Comparison of ENCODE assay signal across 7 cellular contexts in the genomic region with DNA sequence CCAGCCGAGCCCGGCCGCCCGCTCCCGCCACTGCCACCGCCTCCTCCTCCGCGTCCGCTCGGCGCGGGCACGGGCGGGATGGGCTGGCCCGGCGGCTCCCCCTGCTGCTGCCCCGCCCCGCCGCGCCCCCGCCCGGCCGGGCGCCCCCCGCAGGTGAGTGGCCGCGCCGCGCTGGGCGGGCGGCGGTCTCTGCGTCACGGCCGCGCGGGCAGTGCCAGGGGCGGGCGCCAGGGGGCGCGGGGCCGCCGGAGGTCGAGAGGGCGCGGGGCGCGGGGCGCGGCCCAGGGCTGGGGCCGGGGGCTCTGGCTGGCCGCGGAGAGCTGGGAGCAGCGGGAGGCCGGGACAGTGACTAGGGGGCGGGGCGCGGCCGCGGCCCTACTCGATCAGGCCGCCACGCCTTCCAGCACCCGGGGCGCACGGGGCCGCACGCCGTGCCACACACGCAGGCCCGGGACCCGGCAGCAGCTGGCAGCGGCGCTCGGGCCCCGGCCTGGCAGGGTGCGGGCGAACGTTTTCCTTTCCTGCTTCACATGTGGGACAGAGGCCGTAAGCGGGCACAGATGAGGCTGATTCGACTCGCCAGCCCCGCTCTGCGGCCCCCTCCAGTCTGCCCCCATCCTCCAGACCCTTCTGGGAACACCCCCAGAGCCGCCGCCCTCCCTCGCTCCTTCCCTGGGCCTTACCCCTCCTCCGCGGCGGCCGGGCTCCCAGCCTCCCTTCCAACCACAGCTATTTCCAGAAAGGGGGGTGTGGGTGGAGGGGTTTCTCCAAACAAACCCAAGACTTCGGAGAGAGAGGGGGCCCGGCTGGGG. TPM values are rescaled to one million over a fixed set of nuclear protein-coding genes. Genes with fewer than 3 reads are reported as not detected.
DNase-seq lines count a peak whose midpoint lies in the region; ATAC-seq and TF ChIP-seq lines count a peak whose summit lies in the region.

No MANE protein-coding gene starts in this region.

- H3K36me3 Mint-ChIP-seq in activated CD8-positive, alpha-beta T cell treated with anti-CD3 and anti-CD28 coated beads for 36 hours (ENCODE audit: low read depth) = peaks cover 2% of the 10 kb centered on the region

- H3K18ac ChIP-seq in mesenchymal stem cell (ENCODE audit: low read depth in 1 of 2, low read length in 2 of 2) = peak overlapping the region; percentile 96 to 100

- H3K14ac ChIP-seq in mesenchymal stem cell (ENCODE audit: low read length in 2 of 2) = peak overlapping the region in 1 of 2 experiments; percentile 21

- peaks cover 27% of the 10 kb centered on the region for H3K4me1 Mint-ChIP-seq in activated CD8-positive, alpha-beta T cell treated with anti-CD3 and anti-CD28 coated beads for 36 hours (ENCODE audit: low read depth)

- CTCF ChIA-PET in activated CD8-positive, alpha-beta T cell treated with anti-CD3 and anti-CD28 coated beads for 36 hours (lab: Charles Lee) = interaction anchor here (0.7 to 2.7 kb wide), 20 partner anchors 9 to 241 kb away, joined by 3 to 21 read pairs (median 4); a partner anchor contains a TSS

- H4K8ac ChIP-seq in mesenchymal stem cell (ENCODE audit: low read length) = peak overlapping the region; percentile 96

- 0% methylated on average over 39 of the region's 94 CpGs for WGBS in mesenchymal stem cell

- in situ Hi-C loops in GM13976 (cut with MboI; ENCODE audit: low sequenced_read_pairs, unreplicated experiment) = no loop called here

- no peaks in the 10 kb centered on the region for H3K27me3 Mint-ChIP-seq in activated CD8-positive, alpha-beta T cell treated with anti-CD3 and anti-CD28 coated beads for 36 hours

- H3K9ac ChIP-seq in mesenchymal stem cell (ENCODE audit: low read length) = peak overlapping the region; percentile 95

- peak overlapping the region; percentile 94 for H4K91ac ChIP-seq in mesenchymal stem cell (ENCODE audit: low read length)

- H3K4me1 ChIP-seq in effector memory CD4-positive, alpha-beta T cell (ENCODE audit: control insufficient read depth, insufficient read depth, low read length, poor library complexity, severe bottlenecking) = peaks cover 6% of the 10 kb centered on the region
- peaks cover 58% of the 10 kb centered on the region for H3K4me1 ChIP-seq in mesenchymal stem cell (ENCODE audit: control insufficient read depth, insufficient read depth, low read depth, low read length)

- POLR2A ChIA-PET in activated CD8-positive, alpha-beta T cell treated with anti-CD3 and anti-CD28 coated beads for 36 hours (lab: Charles Lee) = interaction anchor here (0.6 to 1.3 kb wide), 8 partner anchors 12 to 417 kb away, joined by 3 to 5 read pairs (median 3); a partner anchor contains a TSS

- H3K79me1 ChIP-seq in mesenchymal stem cell (replicated peaks; ENCODE audit: low read length, poor library complexity, severe bottlenecking) = peaks cover 8% of the 10 kb centered on the region

- peak overlapping the region; percentile 97 for H2BK5ac ChIP-seq in mesenchymal stem cell (ENCODE audit: low read depth, low read length, poor library complexity, severe bottlenecking)

- H3K4me2 ChIP-seq in mesenchymal stem cell (ENCODE audit: low read length, poor library complexity, severe bottlenecking) = peak overlapping the region; percentile 93

- H3K27ac ChIP-seq in effector memory CD4-positive, alpha-beta T cell (ENCODE audit: insufficient read depth, low read length, poor library complexity, severe bottlenecking) = peak overlapping the region; percentile 75
- peak overlapping the region; percentile 94 for H3K27ac ChIP-seq in mesenchymal stem cell (ENCODE audit: low read length, poor library complexity, severe bottlenecking)

- no peaks in the 10 kb centered on the region for H3K27me3 ChIP-seq in effector memory CD4-positive, alpha-beta T cell (replicated peaks; ENCODE audit: control insufficient read depth, insufficient read depth, low read length, poor library complexity, severe bottlenecking)
- no peaks in the 10 kb centered on the region for H3K27me3 ChIP-seq in mesenchymal stem cell (ENCODE audit: control insufficient read depth in 1 of 2, insufficient read depth in 1 of 2, low read length in 2 of 2)

- H2BK12ac ChIP-seq in mesenchymal stem cell (ENCODE audit: low read length in 2 of 2) = peak overlapping the region in 1 of 2 experiments; percentile 99

- peak overlapping the region; percentile 27 for H3K27ac Mint-ChIP-seq in activated CD8-positive, alpha-beta T cell treated with anti-CD3 and anti-CD28 coated beads for 36 hours

- peak overlapping the region; percentile 11 for H2AFZ ChIP-seq in mesenchymal stem cell (ENCODE audit: low read depth, low read length)

- H3K4me3 Mint-ChIP-seq in activated CD8-positive, alpha-beta T cell treated with anti-CD3 and anti-CD28 coated beads for 36 hours = peak overlapping the region; percentile 85

- H3K4ac ChIP-seq in mesenchymal stem cell (ENCODE audit: low read depth in 1 of 2, low read length in 2 of 2) = peak overlapping the region; percentile 95 to 97

- H3K23ac ChIP-seq in mesenchymal stem cell (ENCODE audit: low read length in 2 of 2) = no peak overlapping the region

- peak overlapping the region; percentile 92 for H2BK120ac ChIP-seq in mesenchymal stem cell (ENCODE audit: low read depth, low read length)

- H3K36me3 ChIP-seq in effector memory CD4-positive, alpha-beta T cell (ENCODE audit: control insufficient read depth, insufficient read depth, low read length) = no peaks in the 10 kb centered on the region
- peaks cover 15 to 18% of the 10 kb centered on the region in 2 experiments for H3K36me3 ChIP-seq in mesenchymal stem cell (ENCODE audit: control insufficient read depth in 1 of 2, insufficient read depth in 2 of 2, low read depth in 1 of 2, low read length in 2 of 2)

- peak overlapping the region; percentile 74 for H2BK15ac ChIP-seq in mesenchymal stem cell (ENCODE audit: low read depth, poor library complexity, severe bottlenecking)

- no peaks in the 10 kb centered on the region for H3K9me3 Mint-ChIP-seq in activated CD8-positive, alpha-beta T cell treated with anti-CD3 and anti-CD28 coated beads for 36 hours

- intact Hi-C loops in activated CD8-positive, alpha-beta T cell treated with anti-CD3 and anti-CD28 coated beads for 36 hours (cut with micrococcal nuclease) = no loop called here

- TF ChIP-seq CTCF in GM13976 (IDR thresholded peaks at IDR 0.05; ENCODE audit: borderline replicate concordance, control extremely low read depth, extremely low read depth, insufficient read depth, missing control alignments) = peak; percentile 75
- peak; percentile 54 for TF ChIP-seq CTCF in activated CD8-positive, alpha-beta T cell treated with anti-CD3 and anti-CD28 coated beads for 36 hours (IDR thresholded peaks at IDR 0.05)

- H2AK5ac ChIP-seq in mesenchymal stem cell (ENCODE audit: low read length, severe bottlenecking) = peak overlapping the region; percentile 46

- peak; percentile 79 for ATAC-seq in HG02759 (IDR thresholded peaks at IDR 0.05; ENCODE audit: unreplicated experiment)
- ATAC-seq in activated CD8-positive, alpha-beta T cell treated with anti-CD3 and anti-CD28 coated beads for 36 hours = peak; percentile 80

- no peaks in the 10 kb centered on the region for H3K9me3 ChIP-seq in effector memory CD4-positive, alpha-beta T cell (ENCODE audit: control insufficient read depth, low read length)
- no peaks in the 10 kb centered on the region for H3K9me3 ChIP-seq in mesenchymal stem cell (ENCODE audit: control insufficient read depth, low read length)

- DNase-seq in GM13976 (ENCODE audit: low spot score) (peak; percentile 90), NCI-H2196 (lab: John Stamatoyannopoulos, UW; ENCODE audit: unreplicated experiment) (peak; percentile 91), mesenchymal stem cell (peak; percentile 90)
- peak; percentile 64 for DNase-seq in activated CD8-positive, alpha-beta T cell treated with anti-CD3 and anti-CD28 coated beads for 36 hours
- peak; percentile 62 to 67 (median 63) for DNase-seq in effector memory CD4-positive, alpha-beta T cell
- peak; percentile 31 for DNase-seq in stimulated activated CD8-positive, alpha-beta memory T cell treated with anti-CD3 and anti-CD28 coated beads, Interleukin-15, amount 100 ng/mL, for 1 hour (ENCODE audit: low read depth)

- H3K4me3 ChIP-seq in effector memory CD4-positive, alpha-beta T cell (ENCODE audit: insufficient read depth, low read depth, low read length, poor library complexity, severe bottlenecking) = peak overlapping the region; percentile 13
- peak overlapping the region; percentile 72 to 89 for H3K4me3 ChIP-seq in mesenchymal stem cell (ENCODE audit: insufficient read depth in 1 of 2, low read depth in 1 of 2, low read length in 2 of 2)

RNA-seq across cellular contexts. Expression of a gene that starts 2.4 kb away (rescaled TPM):
- total RNA-seq in activated CD8-positive, alpha-beta T cell treated with anti-CD3 and anti-CD28 coated beads for 36 hours = 1 to 10 TPM; 1.1 to 1.6 TPM
- polyA plus RNA-seq in mesenchymal stem cell (2013, experiment 1 of 2) = 95.2 TPM
- polyA plus RNA-seq in mesenchymal stem cell (2013, experiment 2 of 2) = 91.2 TPM

RNA-seq across cellular contexts. Expression of a gene that starts 31.8 kb away (rescaled TPM):
- total RNA-seq in activated CD8-positive, alpha-beta T cell treated with anti-CD3 and anti-CD28 coated beads for 36 hours = 10 to 100 TPM; 24.8 to 25.0 TPM
- polyA plus RNA-seq in mesenchymal stem cell (2013, experiment 1 of 2) = 15.3 TPM
- 14.7 TPM for polyA plus RNA-seq in mesenchymal stem cell (2013, experiment 2 of 2)

RNA-seq across cellular contexts. Expression of a gene that starts 41.2 kb away (rescaled TPM):
- 100 to 1,000 TPM; 789 to 814 TPM for total RNA-seq in activated CD8-positive, alpha-beta T cell treated with anti-CD3 and anti-CD28 coated beads for 36 hours
- polyA plus RNA-seq in mesenchymal stem cell (2013, experiment 1 of 2) = 387 TPM
- polyA plus RNA-seq in mesenchymal stem cell (2013, experiment 2 of 2) = 364 TPM

RNA-seq across cellular contexts. Expression of a gene that starts 50.0 kb away (rescaled TPM):
- total RNA-seq in activated CD8-positive, alpha-beta T cell treated with anti-CD3 and anti-CD28 coated beads for 36 hours = 1 to 10 TPM; 2.0 to 2.3 TPM
- polyA plus RNA-seq in mesenchymal stem cell (2013, experiment 1 of 2) = 54.0 TPM
- polyA plus RNA-seq in mesenchymal stem cell (2013, experiment 2 of 2) = 54.6 TPM

RNA-seq across cellular contexts. Expression of a gene that starts 55.9 kb away (rescaled TPM):
- 1 to 10 TPM; 5.3 to 6.7 TPM for total RNA-seq in activated CD8-positive, alpha-beta T cell treated with anti-CD3 and anti-CD28 coated beads for 36 hours
- 0.03 TPM for polyA plus RNA-seq in mesenchymal stem cell (2013, experiment 1 of 2)
- not detected for polyA plus RNA-seq in mesenchymal stem cell (2013, experiment 2 of 2)

Comparison
In these comparisons a context has a peak if more than half of its experiments do, and no peak if none do; other contexts are left out.
1. Peak in every context shown above with its lines: DNase-seq, ATAC-seq, H3K4me3 ChIP-seq and H3K27ac ChIP-seq.
2. DNase-seq: peak in every context shown above with its lines; median percentile 91 in NCI-H2196; 90 in GM13976; 90 in mesenchymal stem cell; 64 in activated CD8-positive, alpha-beta T cell treated with anti-CD3 and anti-CD28 coated beads for 36 hours; 63 in effector memory CD4-positive, alpha-beta T cell; 31 in stimulated activated CD8-positive, alpha-beta memory T cell treated with anti-CD3 and anti-CD28 coated beads, Interleukin-15, amount 100 ng/mL, for 1 hour.